7 cellular contexts compared by ENCODE assay signal in the genomic region with DNA sequence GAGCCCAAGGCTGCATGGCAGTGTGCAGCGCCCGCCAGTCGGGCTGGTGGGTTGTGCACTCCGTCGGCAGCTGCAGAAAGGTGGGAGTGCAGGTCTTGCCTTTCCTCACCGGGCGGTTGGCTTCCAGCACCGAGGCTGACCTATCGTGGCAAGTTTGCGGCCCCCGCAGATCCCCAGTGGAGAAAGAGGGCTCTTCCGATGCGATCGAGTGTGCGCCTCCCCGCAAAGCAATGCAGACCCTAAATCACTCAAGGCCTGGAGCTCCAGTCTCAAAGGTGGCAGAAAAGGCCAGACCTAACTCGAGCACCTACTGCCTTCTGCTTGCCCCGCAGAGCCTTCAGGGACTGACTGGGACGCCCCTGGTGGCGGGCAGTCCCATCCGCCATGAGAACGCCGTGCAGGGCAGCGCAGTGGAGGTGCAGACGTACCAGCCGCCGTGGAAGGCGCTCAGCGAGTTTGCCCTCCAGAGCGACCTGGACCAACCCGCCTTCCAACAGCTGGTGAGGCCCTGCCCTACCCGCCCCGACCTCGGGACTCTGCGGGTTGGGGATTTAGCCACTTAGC. TPM values are rescaled to one million over a fixed set of nuclear protein-coding genes. Genes with fewer than 3 reads are reported as not detected.
DNase-seq lines count a peak whose midpoint lies in the region; ATAC-seq and TF ChIP-seq lines count a peak whose summit lies in the region.

No MANE protein-coding gene starts in this region.

- TF ChIP-seq CTCF in epithelial cell of proximal tubule (conservative IDR thresholded peaks at IDR 0.05; ENCODE audit: low read depth, low read length), result peak; percentile 23
- peak; percentile 29 for TF ChIP-seq CTCF in psoas muscle (IDR thresholded peaks at IDR 0.05)

- intact Hi-C loops in psoas muscle (cut with DNase I), result no loop called here

- peaks cover 0 to 100% (median 66%) of the 10 kb centered on the region in 3 donors for H3K27me3 ChIP-seq in psoas muscle (ENCODE audit: insufficient read depth in 3 of 3, low read length in 2 of 3)

- no peaks in the 10 kb centered on the region for H3K9me3 Mint-ChIP-seq in T-helper 2 cell treated with Interferon-gamma antibody and Interleukin-4, amounts not matched to agents 5 μg/mL and 100 μg/mL, for 36 hours

- H3K4me1 Mint-ChIP-seq in T-helper 2 cell treated with Interferon-gamma antibody and Interleukin-4, amounts not matched to agents 5 μg/mL and 100 μg/mL, for 36 hours (ENCODE audit: low read depth), result peaks cover 34% of the 10 kb centered on the region

- TF ChIP-seq POLR2A in GM18951 (IDR thresholded peaks at IDR 0.05; ENCODE audit: extremely low read depth, insufficient read depth, insufficient read length), result peak; percentile 23

- in situ Hi-C loops in GM18951 (cut with MboI; ENCODE audit: low sequenced_read_pairs, unreplicated experiment), result no loop called here

- peak overlapping the region; percentile 28 for H3K4me3 ChIP-seq in epithelial cell of proximal tubule (ENCODE audit: low read depth, low read length)
- peak overlapping the region; percentile 61 for H3K4me3 ChIP-seq in psoas muscle

- peaks cover 81% of the 10 kb centered on the region for H3K27me3 Mint-ChIP-seq in T-helper 2 cell treated with Interferon-gamma antibody and Interleukin-4, amounts not matched to agents 5 μg/mL and 100 μg/mL, for 36 hours (ENCODE audit: low read depth)

- ATAC-seq in psoas muscle, result peak; percentile 72 to 83 (median 77)

- no peaks in the 10 kb centered on the region for H3K9me3 ChIP-seq in psoas muscle

- H3K4me1 ChIP-seq in psoas muscle, result peaks cover 52% of the 10 kb centered on the region

- peak overlapping the region; percentile 87 for H3K4me3 Mint-ChIP-seq in T-helper 2 cell treated with Interferon-gamma antibody and Interleukin-4, amounts not matched to agents 5 μg/mL and 100 μg/mL, for 36 hours

- 1 to 2% (median 2%) methylated on average over 31 to 35 of the region's 35 CpGs for WGBS in psoas muscle, 3 donors

- no peak overlapping the region for H3K27ac Mint-ChIP-seq in T-helper 2 cell treated with Interferon-gamma antibody and Interleukin-4, amounts not matched to agents 5 μg/mL and 100 μg/mL, for 36 hours

- H3K36me3 ChIP-seq in psoas muscle (ENCODE audit: insufficient read depth in 1 of 2, low read depth in 1 of 2), result no peaks in the 10 kb centered on the region

- no peak overlapping the region for H3K27ac ChIP-seq in psoas muscle

- H3K36me3 Mint-ChIP-seq in T-helper 2 cell treated with Interferon-gamma antibody and Interleukin-4, amounts not matched to agents 5 μg/mL and 100 μg/mL, for 36 hours (ENCODE audit: low read depth), result peaks cover 16% of the 10 kb centered on the region

- peak; percentile 33 for DNase-seq in T-helper 2 cell treated with Interferon-gamma antibody and Interleukin-4, amounts not matched to agents 5 μg/mL and 100 μg/mL, for 36 hours (ENCODE audit: low spot score)
- no peak for DNase-seq in epithelial cell of proximal tubule (ENCODE audit: low read depth)
- peak in 1 of 2 donors; percentile 66 for DNase-seq in psoas muscle
- DNase-seq in Ammon's horn (ENCODE audit: low spot score), result no peak
- no peak for DNase-seq in H4 (ENCODE audit: low spot score)
- no peak for DNase-seq in LoVo (ENCODE audit: low spot score)

RNA-seq across cellular contexts. Expression of a gene that starts 4.3 kb away (rescaled TPM):
- total RNA-seq in epithelial cell of proximal tubule, result 0.58 and 0.69 TPM in 2 replicates
- not detected for total RNA-seq in psoas muscle
- polyA plus RNA-seq in psoas muscle, result not detected
- 2.3 and 4.2 TPM in 2 replicates for total RNA-seq in H4 (2014; rRNA removed; shearing (Covaris generic))

RNA-seq across cellular contexts. Expression of a gene that starts 29.6 kb away (rescaled TPM):
- 112 and 117 TPM in 2 replicates for total RNA-seq in epithelial cell of proximal tubule
- total RNA-seq in psoas muscle, result 100 to 1,000 TPM; 258 to 315 (median 279) TPM
- 100 to 1,000 TPM; 257 to 368 (median 276) TPM for polyA plus RNA-seq in psoas muscle
- total RNA-seq in H4 (2014; rRNA removed; shearing (Covaris generic)), result 169 and 208 TPM in 2 replicates
